26 cellular contexts compared by ENCODE assay signal in the genomic region with DNA sequence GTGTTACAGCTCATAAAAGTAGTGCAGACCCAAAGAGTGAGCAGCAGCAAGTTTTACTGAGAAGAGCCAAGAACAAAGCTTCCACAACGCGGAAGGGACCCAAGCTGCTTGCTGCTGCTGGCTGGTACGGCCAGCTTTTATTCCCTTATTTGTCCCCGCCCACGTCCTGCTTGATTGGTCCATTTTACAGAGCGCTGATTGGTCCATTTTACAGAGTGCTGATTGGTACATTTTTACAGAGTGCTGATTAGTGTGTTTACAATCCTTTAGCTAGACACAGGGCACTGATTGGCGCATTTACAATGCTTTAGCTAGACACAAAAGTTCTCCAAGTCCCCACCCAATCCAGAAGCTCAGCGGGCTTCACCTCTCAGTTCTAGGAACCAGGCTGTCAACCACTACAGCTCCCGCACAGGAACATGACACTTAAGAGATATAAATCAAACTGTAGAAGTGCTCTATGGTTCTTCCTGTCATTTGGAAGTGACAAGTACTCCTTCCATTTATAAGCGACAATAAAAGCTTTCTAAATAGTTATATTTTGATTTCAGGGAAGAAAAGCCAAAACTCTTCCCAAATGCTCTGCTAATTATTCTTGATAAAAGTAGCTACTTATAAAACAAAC. TPM values are rescaled to one million over a fixed set of nuclear protein-coding genes. Genes with fewer than 3 reads are reported as not detected.
"Had no signal": no experiment of that assay in that cellular context is flagged by ENCODE, and none has a peak within 500 bp of the region (broad histone marks: within the 10 kb centered on the region; RNA-seq: fewer than 3 reads in every experiment).

No MANE protein-coding gene starts in this region.

- DNase-seq: activated CD4-positive, alpha-beta memory T cell treated with anti-CD3 and anti-CD28 coated beads for 36 hours; activated CD4-positive, alpha-beta T cell treated with anti-CD3 and anti-CD28 coated beads, Interleukin-2, amount 10 ng/mL, durations not matched to agents 24 days and 14 days; activated CD8-positive, alpha-beta memory T cell treated with anti-CD3 and anti-CD28 coated beads for 24 hours; activated effector memory CD4-positive, alpha-beta T cell treated with anti-CD3 and anti-CD28 coated beads, Interleukin-2, amount 50 U/mL, for 16 hours; activated naive CD4-positive, alpha-beta T cell treated with Interleukin-2 at 50 U/mL for 16 hours; activated naive CD8-positive, alpha-beta T cell treated with anti-CD3 and anti-CD28 coated beads, Interleukin-2, amount 50 U/mL, for 24 hours; activated T-cell treated with anti-CD3 and anti-CD28 coated beads, Interleukin-2, amount 50 U/mL, for 4 hours; amniotic stem cell; body of pancreas; central memory CD4-positive, alpha-beta T cell; IMR-90; MG63; MV-4-11; NCI-H1105 treated with DMSO at 0.1 percent for 48 hours; NCI-H1436 treated with DMSO at 0.1 percent for 48 hours; NCI-H187 treated with DMSO at 0.1 percent for 48 hours; NCI-H2081 treated with DMSO at 0.1 percent for 48 hours; NCI-H2171 treated with DMSO at 0.1 percent for 48 hours; NCI-H226; NCI-H69; NK-92 treated with Interleukin-12 subunit alpha and Interleukin-12 subunit beta, amount 100 ng/mL, for 24 hours; Peyer's patch; SHP77; T-helper 9 cell had no signal

- H3K27ac ChIP-seq: ascending aorta, body of pancreas, KMS-11, Peyer's patch had no signal

- H3K27me3 ChIP-seq: ascending aorta, body of pancreas, MG63, Peyer's patch had no signal

- H3K4me1 ChIP-seq: ascending aorta, body of pancreas, Peyer's patch had no signal

- H3K36me3 ChIP-seq: ascending aorta, Peyer's patch had no signal

- H3K9me3 ChIP-seq: body of pancreas had no signal

- H3K4me3 ChIP-seq: ascending aorta, body of pancreas, MG63, Peyer's patch had no signal

RNA-seq across cellular contexts. Expression of a gene that starts 50.1 kb away (rescaled TPM):
- total RNA-seq: ascending aorta had no signal
